ENCODE assay signal across 19 cellular contexts in the genomic region with DNA sequence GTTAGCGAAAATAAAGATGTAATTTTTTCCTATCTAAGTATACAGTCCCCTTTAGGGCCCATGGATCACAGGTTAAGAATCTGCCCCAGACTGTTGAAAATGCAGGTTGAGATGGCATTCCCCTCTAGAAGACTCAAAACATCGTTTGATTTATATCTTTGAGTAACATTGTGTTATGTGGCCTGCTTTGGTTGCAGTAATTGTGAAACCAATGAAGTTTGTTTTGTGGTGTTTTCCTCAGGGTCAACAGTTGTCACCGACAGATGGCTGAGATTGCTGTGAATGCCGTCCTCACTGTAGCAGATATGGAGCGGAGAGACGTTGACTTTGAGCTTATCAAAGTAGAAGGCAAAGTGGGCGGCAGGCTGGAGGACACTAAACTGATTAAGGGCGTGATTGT.
"Had no signal": no experiment of that assay in that cellular context is flagged by ENCODE, and none has a peak within 500 bp of the region (broad histone marks: within the 10 kb centered on the region; RNA-seq: fewer than 3 reads in every experiment).

No MANE protein-coding gene starts in this region.

- H3K4me3 Mint-ChIP-seq: activated naive CD8-positive, alpha-beta T cell treated with anti-CD3 and anti-CD28 coated beads, Interleukin-2, amount 10 ng/mL, durations not matched to agents 7 days and 5 days; naive thymus-derived CD8-positive, alpha-beta T cell; T-cell had no signal

- H3K27me3 ChIP-seq: breast epithelium, dorsolateral prefrontal cortex, foreskin keratinocyte, left lung, right atrium auricular region, tibial artery, uterus had no signal

- H3K27me3 Mint-ChIP-seq: activated naive CD8-positive, alpha-beta T cell treated with anti-CD3 and anti-CD28 coated beads, Interleukin-2, amount 10 ng/mL, durations not matched to agents 7 days and 5 days; naive thymus-derived CD8-positive, alpha-beta T cell; T-cell had no signal

- ATAC-seq: foreskin keratinocyte; left lung; mucosa of descending colon; naive thymus-derived CD8-positive, alpha-beta T cell; T-cell had no signal

- H3K27ac Mint-ChIP-seq: activated naive CD8-positive, alpha-beta T cell treated with anti-CD3 and anti-CD28 coated beads, Interleukin-2, amount 10 ng/mL, durations not matched to agents 7 days and 5 days; T-cell had no signal

- H3K4me1 ChIP-seq: foreskin keratinocyte, right atrium auricular region, uterus had no signal

- H3K27ac ChIP-seq: breast epithelium, dorsolateral prefrontal cortex, foreskin keratinocyte, left lung, right atrium auricular region, SK-N-MC, skin epidermis, tibial artery, uterus had no signal

- H3K9me3 Mint-ChIP-seq: activated naive CD8-positive, alpha-beta T cell treated with anti-CD3 and anti-CD28 coated beads, Interleukin-2, amount 10 ng/mL, durations not matched to agents 7 days and 5 days; naive thymus-derived CD8-positive, alpha-beta T cell; T-cell had no signal

- H3K4me3 ChIP-seq: breast epithelium, dorsolateral prefrontal cortex, left lung, mucosa of descending colon, right atrium auricular region, SK-N-MC, skin epidermis, tibial artery, uterus had no signal

- H3K9me3 ChIP-seq: breast epithelium, left lung, mucosa of descending colon, right atrium auricular region, tibial artery, uterus had no signal

- DNase-seq: activated CD4-positive, alpha-beta T cell treated with anti-CD3 and anti-CD28 coated beads, Interleukin-2, amount 50 U/mL, for 48 hours; activated naive CD8-positive, alpha-beta T cell treated with anti-CD3 and anti-CD28 coated beads, Interleukin-2, amount 10 ng/mL, durations not matched to agents 7 days and 5 days; aorta; dorsolateral prefrontal cortex; foreskin keratinocyte; head of caudate nucleus; left lung; mucosa of descending colon; naive thymus-derived CD8-positive, alpha-beta T cell; posterior cingulate gyrus; stimulated activated CD4-positive, alpha-beta T cell treated with anti-CD3 and anti-CD28 coated beads, Interleukin-4, amount 100 ng/mL, for 4 hours; T-cell; T1000; tibial artery; uterus had no signal

- H3K36me3 ChIP-seq: uterus had no signal
